ENCODE assay signal across 8 cellular contexts in genomic region chr6:133951881-133952814, GRCh38. TPM values are rescaled to one million over a fixed set of nuclear protein-coding genes. Genes with fewer than 3 reads are reported as not detected.
DNase-seq lines count a peak whose midpoint lies in the region; ATAC-seq and TF ChIP-seq lines count a peak whose summit lies in the region.

No MANE protein-coding gene starts in this region.

- DNase-seq in CD4-positive, alpha-beta T cell, result peak in 8 of 10 experiments; percentile 8 to 48 (median 18)
- DNase-seq in GM19238 (ENCODE audit: insufficient read length, low spot score) (peak; percentile 45), NOMO-1 treated with DMSO at 0.1 percent for 48 hours (lab: John Stamatoyannopoulos, UW; ENCODE audit: unreplicated experiment) (peak; percentile 7), activated T-cell treated with anti-CD3 and anti-CD28 coated beads for 4 hours (peak; percentile 11), epithelial cell of prostate (ENCODE audit: low read depth, low spot score) (no peak), mucosa of descending colon (peak; percentile 55 to 77 (median 70))

- peaks cover 19% of the 10 kb centered on the region for H3K4me1 ChIP-seq in mucosa of descending colon (ENCODE audit: low read depth)

- intact Hi-C loops in CD4-positive, alpha-beta T cell (cut with DNase I, micrococcal nuclease), result loop anchor here (2.0 to 10.0 kb wide), 5 partner anchors 21 to 1543 kb away; partner anchors contain the start of genes AHI1 (in 1 of the 2), RPS12 (in 1 of the 2) and STX7 (in 1 of the 2)
- intact Hi-C loops in mucosa of descending colon (cut with DNase I, micrococcal nuclease), result no loop called here

- H3K4me3 ChIP-seq in mucosa of descending colon, result peak overlapping the region; percentile 90

- H3K4me3 Mint-ChIP-seq in CD4-positive, alpha-beta T cell, result peak overlapping the region; percentile 97
- peak overlapping the region; percentile 98 for H3K4me3 Mint-ChIP-seq in stimulated activated memory B cell treated with anti-CD40 and anti-IgM and Interleukin-4, amounts not matched to agents 10 μg/mL and 1 μg/mL and 100 μg/mL, for 72 hours

- H3K27me3 Mint-ChIP-seq in CD4-positive, alpha-beta T cell, result no peaks in the 10 kb centered on the region
- no peaks in the 10 kb centered on the region for H3K27me3 Mint-ChIP-seq in stimulated activated memory B cell treated with anti-CD40 and anti-IgM and Interleukin-4, amounts not matched to agents 10 μg/mL and 1 μg/mL and 100 μg/mL, for 72 hours

- no peaks in the 10 kb centered on the region for H3K9me3 ChIP-seq in CD4-positive, alpha-beta T cell (ENCODE audit: control insufficient read depth, low read length)
- H3K9me3 ChIP-seq in mucosa of descending colon, result no peaks in the 10 kb centered on the region

- H3K27ac Mint-ChIP-seq in CD4-positive, alpha-beta T cell, result peak overlapping the region; percentile 91
- peak overlapping the region; percentile 99 for H3K27ac Mint-ChIP-seq in stimulated activated memory B cell treated with anti-CD40 and anti-IgM and Interleukin-4, amounts not matched to agents 10 μg/mL and 1 μg/mL and 100 μg/mL, for 72 hours

- H3K4me1 Mint-ChIP-seq in CD4-positive, alpha-beta T cell (ENCODE audit: low read depth), result peaks cover 40% of the 10 kb centered on the region
- H3K4me1 Mint-ChIP-seq in stimulated activated memory B cell treated with anti-CD40 and anti-IgM and Interleukin-4, amounts not matched to agents 10 μg/mL and 1 μg/mL and 100 μg/mL, for 72 hours, result peaks cover 41% of the 10 kb centered on the region

- no peaks in the 10 kb centered on the region for H3K36me3 ChIP-seq in mucosa of descending colon (ENCODE audit: low read depth)

- peak; percentile 22 for ATAC-seq in CD4-positive, alpha-beta T cell (ENCODE audit: poor library complexity)
- ATAC-seq in HG03432 (IDR thresholded peaks at IDR 0.05; ENCODE audit: unreplicated experiment) (peak; percentile 60), mucosa of descending colon (peak; percentile 43)
- peak; percentile 79 for ATAC-seq in stimulated activated memory B cell treated with anti-CD40 and anti-IgM and Interleukin-4, amounts not matched to agents 10 μg/mL and 1 μg/mL and 100 μg/mL, for 72 hours

- H3K36me3 Mint-ChIP-seq in CD4-positive, alpha-beta T cell (ENCODE audit: low read depth), result peaks cover 19% of the 10 kb centered on the region
- H3K36me3 Mint-ChIP-seq in stimulated activated memory B cell treated with anti-CD40 and anti-IgM and Interleukin-4, amounts not matched to agents 10 μg/mL and 1 μg/mL and 100 μg/mL, for 72 hours, result no peaks in the 10 kb centered on the region

- POLR2A ChIA-PET in CD4-positive, alpha-beta T cell (lab: Charles Lee), result interaction anchor here (0.6 to 2.7 kb wide), 9 partner anchors 11 to 1138 kb away, joined by 3 to 14 read pairs (median 4); partner anchors contain the start of genes RPS12 and SLC2A12

- TF ChIP-seq CTCF in CD4-positive, alpha-beta T cell (IDR thresholded peaks at IDR 0.05), result peak; percentile 13
- no peak for TF ChIP-seq CTCF in mucosa of descending colon (IDR thresholded peaks at IDR 0.05)

- CTCF ChIA-PET in CD4-positive, alpha-beta T cell (lab: Charles Lee), result interaction anchor here (0.9 to 1.5 kb wide), 4 partner anchors 21 to 145 kb away, joined by 3 to 5 read pairs (median 4); no protein-coding TSS in a partner anchor

- H3K9me3 Mint-ChIP-seq in CD4-positive, alpha-beta T cell, result no peaks in the 10 kb centered on the region
- no peaks in the 10 kb centered on the region for H3K9me3 Mint-ChIP-seq in stimulated activated memory B cell treated with anti-CD40 and anti-IgM and Interleukin-4, amounts not matched to agents 10 μg/mL and 1 μg/mL and 100 μg/mL, for 72 hours

- H3K27ac ChIP-seq in CD4-positive, alpha-beta T cell (ENCODE audit: low read depth, low read length), result peak overlapping the region; percentile 68
- peak overlapping the region; percentile 68 for H3K27ac ChIP-seq in epithelial cell of prostate

- no peaks in the 10 kb centered on the region for H3K27me3 ChIP-seq in CD4-positive, alpha-beta T cell (ENCODE audit: control insufficient read depth, insufficient read depth, low read length)

RNA-seq across cellular contexts. Expression of gene TBPL1, which starts 0.9 kb away (rescaled TPM):
- 10 to 100 TPM; 34.7 to 37.3 TPM for total RNA-seq in CD4-positive, alpha-beta T cell
- total RNA-seq in mucosa of descending colon, result 10 to 100 TPM; 16.6 to 25.4 (median 23.3) TPM

Comparison
In these comparisons a context has a peak if more than half of its experiments do, and no peak if none do; other contexts are left out.
1. ATAC-seq: peak in every context shown above with its lines; median percentile 79 in stimulated activated memory B cell treated with anti-CD40 and anti-IgM and Interleukin-4, amounts not matched to agents 10 μg/mL and 1 μg/mL and 100 μg/mL, for 72 hours; 60 in HG03432; 43 in mucosa of descending colon; 22 in CD4-positive, alpha-beta T cell.
2. intact Hi-C loops: an anchor here in CD4-positive, alpha-beta T cell (2.0 to 10.0 kb wide); none called in mucosa of descending colon.